Comparison of ENCODE assay signal across 11 cellular contexts in genomic region chr9:18056993-18057369, GRCh38.
DNase-seq lines count a peak whose midpoint lies in the region; ATAC-seq lines count a peak whose summit lies in the region.
"Had no signal": no experiment of that assay in that cellular context is flagged by ENCODE, and none has a peak within 500 bp of the region (broad histone marks: within the 10 kb centered on the region; RNA-seq: fewer than 3 reads in every experiment).

No MANE protein-coding gene starts in this region.

- no peak overlapping the region for H3K4me3 Mint-ChIP-seq in stimulated activated memory B cell treated with anti-CD40 and anti-IgM and Interleukin-4, amounts not matched to agents 10 μg/mL and 1 μg/mL and 100 μg/mL, for 72 hours
- H3K4me3 Mint-ChIP-seq: neural crest cell had no signal

- H3K27ac Mint-ChIP-seq in stimulated activated memory B cell treated with anti-CD40 and anti-IgM and Interleukin-4, amounts not matched to agents 10 μg/mL and 1 μg/mL and 100 μg/mL, for 72 hours: no peak overlapping the region

- no peaks in the 10 kb centered on the region for H3K9me3 Mint-ChIP-seq in stimulated activated memory B cell treated with anti-CD40 and anti-IgM and Interleukin-4, amounts not matched to agents 10 μg/mL and 1 μg/mL and 100 μg/mL, for 72 hours
- H3K9me3 Mint-ChIP-seq: neural crest cell had no signal

- H3K4me1 Mint-ChIP-seq in stimulated activated memory B cell treated with anti-CD40 and anti-IgM and Interleukin-4, amounts not matched to agents 10 μg/mL and 1 μg/mL and 100 μg/mL, for 72 hours: no peaks in the 10 kb centered on the region

- peak; percentile 99 for ATAC-seq in GM18858 (IDR thresholded peaks at IDR 0.05; ENCODE audit: unreplicated experiment)
- ATAC-seq in GM21381 (IDR thresholded peaks at IDR 0.05; ENCODE audit: unreplicated experiment): peak; percentile 98
- peak; percentile 76 for ATAC-seq in HG02973 (IDR thresholded peaks at IDR 0.05; ENCODE audit: unreplicated experiment)
- ATAC-seq in HG03575 (IDR thresholded peaks at IDR 0.05; ENCODE audit: extremely low read depth, insufficient number of reproducible peaks, low FRiP score, unreplicated experiment): peak; percentile 97
- ATAC-seq in stimulated activated memory B cell treated with anti-CD40 and anti-IgM and Interleukin-4, amounts not matched to agents 10 μg/mL and 1 μg/mL and 100 μg/mL, for 72 hours: no peak

- H3K36me3 Mint-ChIP-seq in stimulated activated memory B cell treated with anti-CD40 and anti-IgM and Interleukin-4, amounts not matched to agents 10 μg/mL and 1 μg/mL and 100 μg/mL, for 72 hours: no peaks in the 10 kb centered on the region

- DNase-seq in COLO829 (ENCODE audit: low spot score) (no peak), NCI-H1694 treated with DMSO at 0.1 percent for 48 hours (lab: John Stamatoyannopoulos, UW) (no peak)
- no peak for DNase-seq in activated CD4-positive, alpha-beta T cell treated with anti-CD3 and anti-CD28 coated beads for 48 hours
- DNase-seq: foreskin fibroblast, NCI-H1092 treated with DMSO at 0.1 percent for 48 hours had no signal

- H3K27me3 Mint-ChIP-seq in stimulated activated memory B cell treated with anti-CD40 and anti-IgM and Interleukin-4, amounts not matched to agents 10 μg/mL and 1 μg/mL and 100 μg/mL, for 72 hours: no peaks in the 10 kb centered on the region
